Comparison of ENCODE assay signal across 8 cellular contexts in genomic region chr17:68456529-68457167, GRCh38. TPM values are rescaled to one million over a fixed set of nuclear protein-coding genes. Genes with fewer than 3 reads are reported as not detected.
A peak's percentile ranks its signal among the peaks of the same experiment; 100 is the strongest.
DNase-seq lines count a peak whose midpoint lies in the region; ATAC-seq, FAIRE-seq and TF ChIP-seq lines count a peak whose summit lies in the region.

No MANE protein-coding gene starts in this region.

- no peak for FAIRE-seq in GM12891 (lab: Jason Lieb, UNC)

- H3K27me3 ChIP-seq in MG63 (no peaks in the 10 kb centered on the region; the same call in 1 of the 2 replicates), neural progenitor cell (peaks cover 17% of the 10 kb centered on the region)

- no peak overlapping the region for H3K27ac ChIP-seq in neural progenitor cell

- H3K4me3 Mint-ChIP-seq in activated naive CD8-positive, alpha-beta T cell treated with anti-CD3 and anti-CD28 coated beads for 36 hours = peak overlapping the region; percentile 81
- H3K4me3 Mint-ChIP-seq in neural progenitor cell = peak overlapping the region; percentile 99

- DNase-seq in EL (peak; percentile 88), MG63 (peak; percentile 88), glomerular visceral epithelial cell (ENCODE audit: extremely low spot score) (peak; percentile 86), neural progenitor cell (ENCODE audit: low spot score) (peak; percentile 88), GM12891 (ENCODE audit: insufficient read length, low spot score) (no peak)
- no peak for DNase-seq in activated naive CD8-positive, alpha-beta T cell treated with anti-CD3 and anti-CD28 coated beads for 36 hours
- DNase-seq in stimulated activated CD4-positive, alpha-beta T cell treated with anti-CD3 and anti-CD28 coated beads, Interleukin-12 subunit alpha, Interleukin-12 subunit beta, amount 100 ng/mL, for 4 hours = no peak

- peaks cover 13% of the 10 kb centered on the region for H3K27me3 Mint-ChIP-seq in activated naive CD8-positive, alpha-beta T cell treated with anti-CD3 and anti-CD28 coated beads for 36 hours
- H3K27me3 Mint-ChIP-seq in neural progenitor cell (ENCODE audit: insufficient read depth, low read depth) = peaks cover 9% of the 10 kb centered on the region

- H2AFZ ChIP-seq in neural progenitor cell (replicated peaks) = peak overlapping the region; percentile 97

- peaks cover 3% of the 10 kb centered on the region for H3K4me1 ChIP-seq in neural progenitor cell

- H3K9me3 Mint-ChIP-seq in activated naive CD8-positive, alpha-beta T cell treated with anti-CD3 and anti-CD28 coated beads for 36 hours = no peaks in the 10 kb centered on the region
- H3K9me3 Mint-ChIP-seq in neural progenitor cell = no peaks in the 10 kb centered on the region

- TF ChIP-seq CTCF in neural progenitor cell (IDR thresholded peaks at IDR 0.05) = no peak

- TF ChIP-seq POLR2A in GM12891 (IDR thresholded peaks at IDR 0.05; ENCODE audit: low read depth, low read length) = no peak

- H3F3A ChIP-seq in neural progenitor cell (ENCODE audit: low read depth) = peaks cover 21% of the 10 kb centered on the region

- H3K9me3 ChIP-seq in MG63 = no peaks in the 10 kb centered on the region
- no peaks in the 10 kb centered on the region for H3K9me3 ChIP-seq in neural progenitor cell (ENCODE audit: low read depth)

- H3K4me1 Mint-ChIP-seq in activated naive CD8-positive, alpha-beta T cell treated with anti-CD3 and anti-CD28 coated beads for 36 hours = peaks cover 36% of the 10 kb centered on the region
- peaks cover 23% of the 10 kb centered on the region for H3K4me1 Mint-ChIP-seq in neural progenitor cell

- ATAC-seq in GM18907 (IDR thresholded peaks at IDR 0.05; ENCODE audit: unreplicated experiment) = no peak

- H3K4me2 ChIP-seq in neural progenitor cell = peak overlapping the region; percentile 92

- peak overlapping the region; percentile 44 for H3K27ac Mint-ChIP-seq in activated naive CD8-positive, alpha-beta T cell treated with anti-CD3 and anti-CD28 coated beads for 36 hours
- H3K27ac Mint-ChIP-seq in neural progenitor cell = peak overlapping the region; percentile 46

- no peaks in the 10 kb centered on the region for H4K20me1 ChIP-seq in neural progenitor cell (ENCODE audit: low read depth)

- no peaks in the 10 kb centered on the region for H3K36me3 Mint-ChIP-seq in activated naive CD8-positive, alpha-beta T cell treated with anti-CD3 and anti-CD28 coated beads for 36 hours
- H3K36me3 Mint-ChIP-seq in neural progenitor cell = peaks cover under 1% of the 10 kb centered on the region

- no peaks in the 10 kb centered on the region for H3K36me3 ChIP-seq in MG63
- no peaks in the 10 kb centered on the region for H3K36me3 ChIP-seq in neural progenitor cell

- no peaks in the 10 kb centered on the region for H3K79me2 ChIP-seq in neural progenitor cell (ENCODE audit: low read depth)

- H3K9ac ChIP-seq in neural progenitor cell = peak overlapping the region; percentile 32

- H3K4me3 ChIP-seq in MG63 = peak overlapping the region; percentile 69
- H3K4me3 ChIP-seq in neural progenitor cell = peak overlapping the region; percentile 71

TF ChIP-seq in GM12891, 5 proteins besides CTCF, POLR2A, EP300 and RAD21:
- TF ChIP-seq POU2F2 (IDR thresholded peaks at IDR 0.05; ENCODE audit: low read depth, low read length) (no peak), PAX5 (IDR thresholded peaks at IDR 0.05; ENCODE audit: insufficient read depth, low read length, severe bottlenecking) (no peak), SPI1 (IDR thresholded peaks at IDR 0.05; ENCODE audit: low read depth, low read length) (no peak), POLR2AphosphoS5 (IDR thresholded peaks at IDR 0.05; ENCODE audit: low read depth, low read length) (no peak), TAF1 (IDR thresholded peaks at IDR 0.05; ENCODE audit: low read depth, low read length) (no peak)

RNA-seq across cellular contexts. Expression of gene WIPI1, which starts 0.6 kb away (rescaled TPM):
- total RNA-seq in MG63 (2014; rRNA removed; shearing (Covaris generic); ENCODE audit: low replicate concordance) = 10.4 and 29.6 TPM in 2 replicates
- 1 to 10 TPM; 8.7 to 8.9 TPM for total RNA-seq in activated naive CD8-positive, alpha-beta T cell treated with anti-CD3 and anti-CD28 coated beads for 36 hours
- 27.8 and 29.5 TPM in 2 replicates for total RNA-seq in neural progenitor cell (ENCODE audit: low replicate concordance)
- 12.2 TPM for polyA plus RNA-seq in GM12891 (2012; ENCODE audit: low read depth, missing spikeins)

RNA-seq across cellular contexts. Expression of gene PRKAR1A, which starts 55.6 kb away (rescaled TPM):
- 185 and 279 TPM in 2 replicates for total RNA-seq in MG63 (2014; rRNA removed; shearing (Covaris generic); ENCODE audit: low replicate concordance)
- total RNA-seq in activated naive CD8-positive, alpha-beta T cell treated with anti-CD3 and anti-CD28 coated beads for 36 hours = 100 to 1,000 TPM; 152 to 156 TPM
- 155 and 168 TPM in 2 replicates for total RNA-seq in neural progenitor cell (ENCODE audit: low replicate concordance)
- 75.4 TPM for polyA plus RNA-seq in GM12891 (2012; ENCODE audit: low read depth, missing spikeins)

Comparison
In these comparisons a context has a peak if more than half of its experiments do, and no peak if none do; other contexts are left out.
1. DNase-seq: peak in EL (single experiment), MG63 (single experiment), glomerular visceral epithelial cell (single experiment) and neural progenitor cell (single experiment); none in activated naive CD8-positive, alpha-beta T cell treated with anti-CD3 and anti-CD28 coated beads for 36 hours (single experiment), GM12891 (single experiment) and stimulated activated CD4-positive, alpha-beta T cell treated with anti-CD3 and anti-CD28 coated beads, Interleukin-12 subunit alpha, Interleukin-12 subunit beta, amount 100 ng/mL, for 4 hours (single experiment).